Comparison of ENCODE assay signal across 23 cellular contexts in the genomic region with DNA sequence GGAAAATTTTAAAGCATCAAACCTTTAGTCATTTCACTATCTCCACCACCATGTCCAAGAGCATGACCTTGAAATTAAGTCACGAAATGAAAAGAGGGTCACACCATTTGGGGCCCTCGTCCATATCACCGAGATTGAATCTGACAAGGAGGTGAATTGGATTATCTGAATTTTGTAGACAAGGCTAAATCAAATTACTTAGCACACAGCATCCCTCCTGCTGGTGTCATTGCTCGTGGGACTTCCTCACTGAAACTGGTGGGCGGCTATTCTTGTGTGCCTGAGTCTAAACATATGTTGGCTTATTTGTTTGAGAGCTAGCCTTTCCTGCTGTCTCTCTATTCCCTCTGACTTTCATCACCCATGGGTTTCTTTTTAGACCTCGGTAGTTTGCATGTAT.
"Had no signal": no experiment of that assay in that cellular context is flagged by ENCODE, and none has a peak within 500 bp of the region (broad histone marks: within the 10 kb centered on the region; RNA-seq: fewer than 3 reads in every experiment).

No MANE protein-coding gene starts in this region.

- H3K4me3 Mint-ChIP-seq: activated CD4-positive, alpha-beta memory T cell treated with anti-CD3 and anti-CD28 coated beads, Interleukin-2, amount 10 ng/mL, durations not matched to agents 7 days and 5 days; activated CD4-positive, alpha-beta T cell treated with anti-CD3 and anti-CD28 coated beads, Interleukin-2, amount 10 ng/mL, durations not matched to agents 24 days and 14 days; activated naive CD8-positive, alpha-beta T cell treated with anti-CD3 and anti-CD28 coated beads, Interleukin-2, amount 50 U/mL, for 24 hours; endodermal cell; neural progenitor cell; T-helper 1 cell treated with Interleukin-12 subunit alpha and Interleukin-12 subunit beta and Interleukin-4 antibody, amounts not matched to agents 30 μg/mL and 1 μg/mL, for 36 hours had no signal

- H3K9me3 ChIP-seq: gastrocnemius medialis, upper lobe of left lung had no signal

- H2AFZ ChIP-seq: neural progenitor cell had no signal

- H3K9me3 Mint-ChIP-seq: activated CD4-positive, alpha-beta memory T cell treated with anti-CD3 and anti-CD28 coated beads, Interleukin-2, amount 10 ng/mL, durations not matched to agents 7 days and 5 days; activated CD4-positive, alpha-beta T cell treated with anti-CD3 and anti-CD28 coated beads, Interleukin-2, amount 10 ng/mL, durations not matched to agents 24 days and 14 days; T-helper 1 cell treated with Interleukin-12 subunit alpha and Interleukin-12 subunit beta and Interleukin-4 antibody, amounts not matched to agents 30 μg/mL and 1 μg/mL, for 36 hours had no signal

- H3K27me3 ChIP-seq: neural progenitor cell, upper lobe of left lung had no signal

- H3K9ac ChIP-seq: neural progenitor cell had no signal

- H3K4me2 ChIP-seq: neural progenitor cell had no signal

- ATAC-seq: activated naive CD8-positive, alpha-beta T cell treated with anti-CD3 and anti-CD28 coated beads, Interleukin-2, amount 50 U/mL, for 24 hours; gastrocnemius medialis; left ventricle myocardium superior had no signal

- H3K4me1 Mint-ChIP-seq: activated CD4-positive, alpha-beta memory T cell treated with anti-CD3 and anti-CD28 coated beads, Interleukin-2, amount 10 ng/mL, durations not matched to agents 7 days and 5 days; activated naive CD8-positive, alpha-beta T cell treated with anti-CD3 and anti-CD28 coated beads, Interleukin-2, amount 50 U/mL, for 24 hours had no signal

- H3K27ac ChIP-seq: gastrocnemius medialis, neural progenitor cell, spleen, thoracic aorta, upper lobe of left lung had no signal

- H3K4me1 ChIP-seq: gastrocnemius medialis, spleen, upper lobe of left lung had no signal

- DNase-seq: activated CD4-positive, alpha-beta memory T cell treated with anti-CD3 and anti-CD28 coated beads, Interleukin-2, amount 10 ng/mL, durations not matched to agents 7 days and 5 days; activated CD4-positive, alpha-beta T cell treated with anti-CD3 and anti-CD28 coated beads, Interleukin-2, amount 10 ng/mL, durations not matched to agents 24 days and 14 days; activated CD4-positive, CD25-positive, alpha-beta regulatory T cell; activated effector memory CD4-positive, alpha-beta T cell treated with anti-CD3 and anti-CD28 coated beads, Interleukin-2, amount 50 U/mL, for 16 hours; activated naive CD4-positive, alpha-beta T cell treated with anti-CD3 and anti-CD28 coated beads, Interleukin-2, amount 50 U/mL, for 16 hours; activated naive CD8-positive, alpha-beta T cell treated with anti-CD3 and anti-CD28 coated beads, Interleukin-2, amount 50 U/mL, for 24 hours; activated T-cell treated with anti-CD3 and anti-CD28 coated beads for 4 hours; cerebellar nuclear complex; cortex of kidney; endodermal cell; esophagus squamous epithelium; gastrocnemius medialis; head of caudate nucleus; hypothalamus; left ventricle myocardium superior; spleen; stimulated activated CD4-positive, alpha-beta T cell treated with anti-CD3 and anti-CD28 coated beads, Interleukin-4, amount 100 ng/mL, for 1 hour; stimulated activated naive CD4-positive, alpha-beta T cell treated with Interleukin-2 at 50 U/mL for 16 hours; T1000; upper lobe of left lung had no signal

- H3K36me3 Mint-ChIP-seq: neural progenitor cell had no signal

- H3K36me3 ChIP-seq: esophagus squamous epithelium, gastrocnemius medialis, neural progenitor cell, spleen, thoracic aorta, upper lobe of left lung had no signal

- H3K27ac Mint-ChIP-seq: activated CD4-positive, alpha-beta memory T cell treated with anti-CD3 and anti-CD28 coated beads, Interleukin-2, amount 10 ng/mL, durations not matched to agents 7 days and 5 days; activated CD4-positive, alpha-beta T cell treated with anti-CD3 and anti-CD28 coated beads, Interleukin-2, amount 10 ng/mL, durations not matched to agents 24 days and 14 days; activated naive CD8-positive, alpha-beta T cell treated with anti-CD3 and anti-CD28 coated beads, Interleukin-2, amount 50 U/mL, for 24 hours; endodermal cell; neural progenitor cell; T-helper 1 cell treated with Interleukin-12 subunit alpha and Interleukin-12 subunit beta and Interleukin-4 antibody, amounts not matched to agents 30 μg/mL and 1 μg/mL, for 36 hours had no signal

- H3K4me3 ChIP-seq: esophagus squamous epithelium, gastrocnemius medialis, neural progenitor cell, spleen, thoracic aorta, upper lobe of left lung had no signal
